ENCODE assay signal across 9 cellular contexts in genomic region chr19:21022996-21023395, GRCh38.
DNase-seq lines count a peak whose midpoint lies in the region; ATAC-seq and TF ChIP-seq lines count a peak whose summit lies in the region.
"Had no signal": no experiment of that assay in that cellular context is flagged by ENCODE, and none has a peak within 500 bp of the region (broad histone marks: within the 10 kb centered on the region; RNA-seq: fewer than 3 reads in every experiment).

No MANE protein-coding gene starts in this region.

- no peaks in the 10 kb centered on the region for H3K9me3 ChIP-seq in HEK293 (ENCODE audit: control insufficient read depth, insufficient read depth, low read depth, low read length)

- H3K4me3 Mint-ChIP-seq in activated naive CD4-positive, alpha-beta T cell treated with anti-CD3 and anti-CD28 coated beads, Interleukin-2, amount 10 ng/mL, durations not matched to agents 7 days and 5 days: peak overlapping the region; percentile 91

- no peaks in the 10 kb centered on the region for H3K4me1 ChIP-seq in HEK293 (ENCODE audit: control insufficient read depth, insufficient read depth, low read length)

- peak overlapping the region; percentile 77 for H3K27ac Mint-ChIP-seq in activated naive CD4-positive, alpha-beta T cell treated with anti-CD3 and anti-CD28 coated beads, Interleukin-2, amount 10 ng/mL, durations not matched to agents 7 days and 5 days

- DNase-seq in AG08395 (ENCODE audit: low spot score): peak; percentile 2
- peak; percentile 23 for DNase-seq in activated naive CD4-positive, alpha-beta T cell treated with anti-CD3 and anti-CD28 coated beads, Interleukin-2, amount 10 ng/mL, durations not matched to agents 7 days and 5 days
- peak; percentile 76 for DNase-seq in kidney tubule cell (ENCODE audit: low spot score)
- no peak for DNase-seq in 8988T
- DNase-seq: MM.1S had no signal

- no peak overlapping the region for H3K4me3 ChIP-seq in HEK293 (ENCODE audit: low read depth, low read length)

- no peak for TF ChIP-seq POLR2A in GM18505 (IDR thresholded peaks at IDR 0.05; ENCODE audit: borderline replicate concordance, extremely low read depth, insufficient read depth, insufficient read length)

- no peak for TF ChIP-seq CTCF in HEK293 (tag by site-specific recombination; IDR thresholded peaks at IDR 0.05)

- POLR2A ChIA-PET in HEK293 (lab: Yijun Ruan, JAX): no interaction called here

- CTCF ChIA-PET in HEK293 (lab: Yijun Ruan, JAX): interaction anchor here (0.6 kb wide), 1 partner anchor 1318 kb away, joined by 3 read pairs; no protein-coding TSS in a partner anchor
- CTCF ChIA-PET in activated naive CD4-positive, alpha-beta T cell treated with anti-CD3 and anti-CD28 coated beads, Interleukin-2, amount 10 ng/mL, durations not matched to agents 7 days and 5 days (lab: Charles Lee): no interaction called here

- peaks cover 57% of the 10 kb centered on the region for H3K4me1 Mint-ChIP-seq in activated naive CD4-positive, alpha-beta T cell treated with anti-CD3 and anti-CD28 coated beads, Interleukin-2, amount 10 ng/mL, durations not matched to agents 7 days and 5 days

- peaks cover 67% of the 10 kb centered on the region for H3K36me3 Mint-ChIP-seq in activated naive CD4-positive, alpha-beta T cell treated with anti-CD3 and anti-CD28 coated beads, Interleukin-2, amount 10 ng/mL, durations not matched to agents 7 days and 5 days

- H3K27ac ChIP-seq in HEK293 (ENCODE audit: extremely low read depth, low read depth, low read length): no peak overlapping the region

- H3K36me3 ChIP-seq in HEK293 (ENCODE audit: control insufficient read depth in 2 of 2, insufficient read depth in 1 of 2, low read length in 2 of 2): peaks cover 32 to 52% of the 10 kb centered on the region in 2 experiments

- ATAC-seq in GM21423 (IDR thresholded peaks at IDR 0.05; ENCODE audit: unreplicated experiment) (no peak), GM18498 (IDR thresholded peaks at IDR 0.05; ENCODE audit: unreplicated experiment) (no peak), GM18505 (IDR thresholded peaks at IDR 0.05; ENCODE audit: unreplicated experiment) (no peak)

- peaks cover 5% of the 10 kb centered on the region for H3K9me3 Mint-ChIP-seq in activated naive CD4-positive, alpha-beta T cell treated with anti-CD3 and anti-CD28 coated beads, Interleukin-2, amount 10 ng/mL, durations not matched to agents 7 days and 5 days

- H3K27me3 Mint-ChIP-seq in activated naive CD4-positive, alpha-beta T cell treated with anti-CD3 and anti-CD28 coated beads, Interleukin-2, amount 10 ng/mL, durations not matched to agents 7 days and 5 days: no peaks in the 10 kb centered on the region

TF ChIP-seq in HEK293, 187 proteins besides CTCF, POLR2A, EP300 and RAD21:
- no peak for TF ChIP-seq ZNF223 (tag by site-specific recombination; IDR thresholded peaks at IDR 0.05)
- no peak for TF ChIP-seq ZNF707 (tag by site-specific recombination; IDR thresholded peaks at IDR 0.05)
- no peak for TF ChIP-seq TRIM28 (IDR thresholded peaks at IDR 0.05; ENCODE audit: borderline replicate concordance, low read length)
- peak; percentile 77 for TF ChIP-seq PRDM10 (tag by site-specific recombination; IDR thresholded peaks at IDR 0.05)
- no peak for TF ChIP-seq ZSCAN16 (tag by site-specific recombination; IDR thresholded peaks at IDR 0.05)
- peak; percentile 90 for TF ChIP-seq ZFHX2 (tag by site-specific recombination; conservative IDR thresholded peaks at IDR 0.05)
- TF ChIP-seq, protein P1, sequence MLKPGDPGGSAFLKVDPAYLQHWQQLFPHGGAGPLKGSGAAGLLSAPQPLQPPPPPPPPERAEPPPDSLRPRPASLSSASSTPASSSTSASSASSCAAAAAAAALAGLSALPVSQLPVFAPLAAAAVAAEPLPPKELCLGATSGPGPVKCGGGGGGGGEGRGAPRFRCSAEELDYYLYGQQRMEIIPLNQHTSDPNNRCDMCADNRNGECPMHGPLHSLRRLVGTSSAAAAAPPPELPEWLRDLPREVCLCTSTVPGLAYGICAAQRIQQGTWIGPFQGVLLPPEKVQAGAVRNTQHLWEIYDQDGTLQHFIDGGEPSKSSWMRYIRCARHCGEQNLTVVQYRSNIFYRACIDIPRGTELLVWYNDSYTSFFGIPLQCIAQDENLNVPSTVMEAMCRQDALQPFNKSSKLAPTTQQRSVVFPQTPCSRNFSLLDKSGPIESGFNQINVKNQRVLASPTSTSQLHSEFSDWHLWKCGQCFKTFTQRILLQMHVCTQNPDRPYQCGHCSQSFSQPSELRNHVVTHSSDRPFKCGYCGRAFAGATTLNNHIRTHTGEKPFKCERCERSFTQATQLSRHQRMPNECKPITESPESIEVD (tag by site-specific recombination; IDR thresholded peaks at IDR 0.05): no peak
- TF ChIP-seq REST (tag by site-specific recombination; IDR thresholded peaks at IDR 0.05): no peak
- TF ChIP-seq ZNF785 (tag by site-specific recombination; IDR thresholded peaks at IDR 0.05): no peak
- TF ChIP-seq KLF10 (tag by site-specific recombination; IDR thresholded peaks at IDR 0.05): no peak
- TF ChIP-seq SP2 (tag by site-specific recombination; IDR thresholded peaks at IDR 0.05): peak; percentile 18; the same call in 1 of the 2 replicates
- no peak for TF ChIP-seq ZNF585B (tag by site-specific recombination; IDR thresholded peaks at IDR 0.05)
- TF ChIP-seq ZNF530 (tag by site-specific recombination; IDR thresholded peaks at IDR 0.05; ENCODE audit: low read depth): no peak
- TF ChIP-seq ZNF548 (tag by site-specific recombination; IDR thresholded peaks at IDR 0.05): no peak
- TF ChIP-seq ZNF514 (tag by site-specific recombination; IDR thresholded peaks at IDR 0.05): no peak
- TF ChIP-seq BCL11A (tag by site-specific recombination; IDR thresholded peaks at IDR 0.05; ENCODE audit: low read depth): no peak
- no peak for TF ChIP-seq ZNF292 (tag by site-specific recombination; IDR thresholded peaks at IDR 0.05; ENCODE audit: borderline replicate concordance, low read depth)
- no peak for TF ChIP-seq ZNF777 (tag by site-specific recombination; IDR thresholded peaks at IDR 0.05; ENCODE audit: borderline replicate concordance)
- peak; percentile 92 for TF ChIP-seq EGR2 (tag by site-specific recombination; IDR thresholded peaks at IDR 0.05; ENCODE audit: low read depth)
- no peak for TF ChIP-seq ZNF768 (tag by site-specific recombination; IDR thresholded peaks at IDR 0.05)
